ENCODE assay signal across 1 cellular context in genomic region chr9:133377721-133378216, GRCh38.
TF ChIP-seq lines count a peak whose summit lies in the region.

No MANE protein-coding gene starts in this region.

TF ChIP-seq in HepG2, 621 proteins besides CTCF, POLR2A, EP300 and RAD21 (continued from another document):
- TF ChIP-seq SNAPC4 (CRISPR knock-in tag; IDR thresholded peaks at IDR 0.05) (0 out of 2 replicates have a peak, but pooled peaks have one; percentile 22), CEBPB (IDR thresholded peaks at IDR 0.05; ENCODE audit: borderline replicate concordance, low read depth, low read length) (0 out of 2 replicates have a peak, but pooled peaks have one; percentile 7), HNF4A (CRISPR knock-in tag; IDR thresholded peaks at IDR 0.05) (peak; percentile 7; the same call in 1 of the 2 replicates), UBTF (CRISPR knock-in tag; IDR thresholded peaks at IDR 0.05) (no peak), CEBPZ (IDR thresholded peaks at IDR 0.05; ENCODE audit: low read length) (no peak), ZNF770 (CRISPR knock-in tag; IDR thresholded peaks at IDR 0.05) (0 out of 2 replicates have a peak, but pooled peaks have one; percentile 0), MAX (IDR thresholded peaks at IDR 0.05) (peak; percentile 17; the same call in 1 of the 2 replicates), HCFC1 (IDR thresholded peaks at IDR 0.05; ENCODE audit: low read depth, low read length) (no peak), FOXA3 (CRISPR knock-in tag; IDR thresholded peaks at IDR 0.05) (peak; percentile 41; the same call in 1 of the 2 replicates), SP4 (CRISPR knock-in tag; IDR thresholded peaks at IDR 0.05) (no peak), ZNF687 (CRISPR knock-in tag; IDR thresholded peaks at IDR 0.05) (peak; percentile 16), SAP130 (CRISPR knock-in tag; IDR thresholded peaks at IDR 0.05; ENCODE audit: low read depth) (peak; percentile 83), SOX13 (IDR thresholded peaks at IDR 0.05) (no peak), SOX13 (CRISPR knock-in tag; conservative IDR thresholded peaks at IDR 0.05 in 1 of 2, IDR thresholded peaks at IDR 0.05 in 1 of 2) (peak in 1 of 2 experiments; percentile 15; a peak in 1 of 4 replicates), ZNF329 (CRISPR knock-in tag; IDR thresholded peaks at IDR 0.05; ENCODE audit: low read depth) (no peak)
